Comparison of ENCODE assay signal across 8 cellular contexts in the genomic region with DNA sequence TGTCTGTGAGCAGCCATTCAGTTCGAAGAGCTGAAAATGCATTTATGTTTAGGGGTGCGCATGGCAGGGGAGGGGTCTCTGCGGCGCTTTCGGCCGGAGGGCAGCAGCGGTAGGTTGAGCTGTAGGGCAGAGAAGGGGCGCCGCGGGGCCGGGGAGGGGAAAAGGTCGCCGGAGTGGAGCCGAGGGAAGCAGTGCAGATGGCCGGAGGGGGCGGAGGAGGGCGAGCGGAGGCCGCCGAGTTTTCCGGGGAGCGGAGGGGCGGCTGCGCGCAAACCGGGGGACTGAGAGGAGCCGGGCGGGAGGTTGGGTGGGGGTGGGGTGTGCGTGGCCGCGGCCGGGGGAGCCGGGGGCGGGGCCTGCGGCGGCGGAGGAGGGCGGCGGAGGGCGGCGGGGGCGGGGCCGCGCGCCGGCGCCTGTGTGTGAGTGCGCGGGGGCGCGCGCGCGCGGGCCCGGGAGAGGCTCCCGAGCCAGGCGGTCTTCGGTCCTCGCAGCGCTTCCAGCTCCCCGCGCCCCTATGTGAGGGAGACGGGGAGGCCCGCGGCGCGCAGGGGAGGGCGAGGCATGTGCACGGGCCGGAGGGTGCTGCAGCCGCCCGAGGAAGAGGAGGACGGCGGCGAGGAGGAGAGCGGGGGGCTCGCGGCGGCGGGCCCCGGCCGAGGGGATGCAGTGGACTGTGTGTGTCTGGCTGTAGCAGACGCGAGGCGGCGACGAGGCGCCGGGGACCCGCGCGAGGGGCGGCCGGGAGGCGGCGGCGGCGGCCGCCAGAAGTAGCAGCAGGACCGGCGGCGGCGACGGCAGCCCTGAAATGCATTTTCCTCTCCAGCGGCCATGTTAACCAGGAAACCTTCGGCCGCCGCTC. TPM values are rescaled to one million over a fixed set of nuclear protein-coding genes. Genes with fewer than 3 reads are reported as not detected.
A peak's percentile ranks its signal among the peaks of the same experiment; 100 is the strongest.
DNase-seq lines count a peak whose midpoint lies in the region; ATAC-seq and TF ChIP-seq lines count a peak whose summit lies in the region.

TSS of gene DYRK2 (plus strand) at position 440 of the 859 bp plus-strand sequence. CDS start at position 829, 389 bp downstream.

- H3K4me1 Mint-ChIP-seq in WTC11, result peaks cover 34% of the 10 kb centered on the region

- H3K27ac ChIP-seq in caudate nucleus (ENCODE audit: low read depth, low read length), result peak within 1 kb of the TSS; percentile 82

- H3K27me3 Mint-ChIP-seq in WTC11 (ENCODE audit: low read depth), result no peaks in the 10 kb centered on the region

- DNase-seq in NCI-H2107 (lab: John Stamatoyannopoulos, UW) (peak; percentile 43), NCI-H2107 treated with DMSO at 0.1 percent for 48 hours (lab: John Stamatoyannopoulos, UW; ENCODE audit: unreplicated experiment) (no peak), NCI-H2081 treated with DMSO at 0.1 percent for 48 hours (lab: John Stamatoyannopoulos, UW) (peak; percentile 26), WTC11 (ENCODE audit: low spot score) (peak; percentile 75), caudate nucleus (lab: John Stamatoyannopoulos, UW) (peak in 54 of 61 donors; percentile 10 to 88 (median 63)), islet precursor cell (peak; percentile 91)
- DNase-seq in stimulated activated CD4-positive, alpha-beta T cell treated with anti-CD3 and anti-CD28 coated beads, Interleukin-12 subunit alpha, Interleukin-12 subunit beta, amount 100 ng/mL, for 4 hours, result peak; percentile 74

- H3K9me3 Mint-ChIP-seq in WTC11, result peaks cover 6% of the 10 kb centered on the region; the same call in 1 of the 2 replicates

- peak within 1 kb of the TSS; percentile 97 for H3K4me3 Mint-ChIP-seq in WTC11

- peaks cover 7% of the 10 kb centered on the region for H3K36me3 Mint-ChIP-seq in WTC11

- ATAC-seq in HG02763 (IDR thresholded peaks at IDR 0.05; ENCODE audit: unreplicated experiment) (peak; percentile 51), WTC11 (peak; percentile 38)

- no peak for TF ChIP-seq CTCF in WTC11 (IDR thresholded peaks at IDR 0.05)

- CTCF ChIA-PET in WTC11 (lab: Charles Lee), result interaction anchor here (1.1 to 1.7 kb wide), 6 partner anchors 10 to 294 kb away, joined by 3 to 8 read pairs (median 6); no protein-coding TSS in a partner anchor

- peak within 1 kb of the TSS; percentile 81 for H3K27ac Mint-ChIP-seq in WTC11

- POLR2A ChIA-PET in WTC11 (lab: Charles Lee), result interaction anchor here (0.7 to 1.5 kb wide), 6 partner anchors 10 to 293 kb away, joined by 3 to 5 read pairs (median 3); no protein-coding TSS in a partner anchor

TF ChIP-seq in WTC11, 78 proteins besides CTCF, POLR2A, EP300 and RAD21 (continues in another document):
- TF ChIP-seq ZNF416 (CRISPR knock-in tag; IDR thresholded peaks at IDR 0.05) (0 out of 2 replicates have a peak, but pooled peaks have one; percentile 18), CREM (CRISPR knock-in tag; IDR thresholded peaks at IDR 0.05) (no peak), NFE2L1 (CRISPR knock-in tag; IDR thresholded peaks at IDR 0.05) (no peak), NR2C2 (CRISPR knock-in tag; IDR thresholded peaks at IDR 0.05) (no peak), NR1H2 (CRISPR knock-in tag; IDR thresholded peaks at IDR 0.05) (no peak), SMAD4 (CRISPR knock-in tag; IDR thresholded peaks at IDR 0.05) (no peak), GRHL2 (CRISPR knock-in tag; IDR thresholded peaks at IDR 0.05; ENCODE audit: insufficient replicate concordance, severe bottlenecking) (no peak), MYBL2 (CRISPR knock-in tag; IDR thresholded peaks at IDR 0.05) (peak; percentile 79; the same call in 1 of the 2 replicates)
- TF ChIP-seq, protein P1, sequence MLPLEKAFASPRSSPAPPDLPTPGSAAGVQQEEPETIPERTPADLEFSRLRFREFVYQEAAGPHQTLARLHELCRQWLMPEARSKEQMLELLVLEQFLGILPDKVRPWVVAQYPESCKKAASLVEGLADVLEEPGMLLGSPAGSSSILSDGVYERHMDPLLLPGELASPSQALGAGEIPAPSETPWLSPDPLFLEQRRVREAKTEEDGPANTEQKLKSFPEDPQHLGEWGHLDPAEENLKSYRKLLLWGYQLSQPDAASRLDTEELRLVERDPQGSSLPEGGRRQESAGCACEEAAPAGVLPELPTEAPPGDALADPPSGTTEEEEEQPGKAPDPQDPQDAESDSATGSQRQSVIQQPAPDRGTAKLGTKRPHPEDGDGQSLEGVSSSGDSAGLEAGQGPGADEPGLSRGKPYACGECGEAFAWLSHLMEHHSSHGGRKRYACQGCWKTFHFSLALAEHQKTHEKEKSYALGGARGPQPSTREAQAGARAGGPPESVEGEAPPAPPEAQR (CRISPR knock-in tag; IDR thresholded peaks at IDR 0.05), result no peak
- TF ChIP-seq, protein P2, sequence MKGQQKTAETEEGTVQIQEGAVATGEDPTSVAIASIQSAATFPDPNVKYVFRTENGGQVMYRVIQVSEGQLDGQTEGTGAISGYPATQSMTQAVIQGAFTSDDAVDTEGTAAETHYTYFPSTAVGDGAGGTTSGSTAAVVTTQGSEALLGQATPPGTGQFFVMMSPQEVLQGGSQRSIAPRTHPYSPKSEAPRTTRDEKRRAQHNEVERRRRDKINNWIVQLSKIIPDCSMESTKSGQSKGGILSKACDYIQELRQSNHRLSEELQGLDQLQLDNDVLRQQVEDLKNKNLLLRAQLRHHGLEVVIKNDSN (CRISPR knock-in tag; IDR thresholded peaks at IDR 0.05), result 0 out of 2 replicates have a peak, but pooled peaks have one; percentile 15
- TF ChIP-seq, protein P3, sequence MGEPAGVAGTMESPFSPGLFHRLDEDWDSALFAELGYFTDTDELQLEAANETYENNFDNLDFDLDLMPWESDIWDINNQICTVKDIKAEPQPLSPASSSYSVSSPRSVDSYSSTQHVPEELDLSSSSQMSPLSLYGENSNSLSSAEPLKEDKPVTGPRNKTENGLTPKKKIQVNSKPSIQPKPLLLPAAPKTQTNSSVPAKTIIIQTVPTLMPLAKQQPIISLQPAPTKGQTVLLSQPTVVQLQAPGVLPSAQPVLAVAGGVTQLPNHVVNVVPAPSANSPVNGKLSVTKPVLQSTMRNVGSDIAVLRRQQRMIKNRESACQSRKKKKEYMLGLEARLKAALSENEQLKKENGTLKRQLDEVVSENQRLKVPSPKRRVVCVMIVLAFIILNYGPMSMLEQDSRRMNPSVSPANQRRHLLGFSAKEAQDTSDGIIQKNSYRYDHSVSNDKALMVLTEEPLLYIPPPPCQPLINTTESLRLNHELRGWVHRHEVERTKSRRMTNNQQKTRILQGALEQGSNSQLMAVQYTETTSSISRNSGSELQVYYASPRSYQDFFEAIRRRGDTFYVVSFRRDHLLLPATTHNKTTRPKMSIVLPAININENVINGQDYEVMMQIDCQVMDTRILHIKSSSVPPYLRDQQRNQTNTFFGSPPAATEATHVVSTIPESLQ (CRISPR knock-in tag; IDR thresholded peaks at IDR 0.05), result no peak
- TF ChIP-seq, protein P4, sequence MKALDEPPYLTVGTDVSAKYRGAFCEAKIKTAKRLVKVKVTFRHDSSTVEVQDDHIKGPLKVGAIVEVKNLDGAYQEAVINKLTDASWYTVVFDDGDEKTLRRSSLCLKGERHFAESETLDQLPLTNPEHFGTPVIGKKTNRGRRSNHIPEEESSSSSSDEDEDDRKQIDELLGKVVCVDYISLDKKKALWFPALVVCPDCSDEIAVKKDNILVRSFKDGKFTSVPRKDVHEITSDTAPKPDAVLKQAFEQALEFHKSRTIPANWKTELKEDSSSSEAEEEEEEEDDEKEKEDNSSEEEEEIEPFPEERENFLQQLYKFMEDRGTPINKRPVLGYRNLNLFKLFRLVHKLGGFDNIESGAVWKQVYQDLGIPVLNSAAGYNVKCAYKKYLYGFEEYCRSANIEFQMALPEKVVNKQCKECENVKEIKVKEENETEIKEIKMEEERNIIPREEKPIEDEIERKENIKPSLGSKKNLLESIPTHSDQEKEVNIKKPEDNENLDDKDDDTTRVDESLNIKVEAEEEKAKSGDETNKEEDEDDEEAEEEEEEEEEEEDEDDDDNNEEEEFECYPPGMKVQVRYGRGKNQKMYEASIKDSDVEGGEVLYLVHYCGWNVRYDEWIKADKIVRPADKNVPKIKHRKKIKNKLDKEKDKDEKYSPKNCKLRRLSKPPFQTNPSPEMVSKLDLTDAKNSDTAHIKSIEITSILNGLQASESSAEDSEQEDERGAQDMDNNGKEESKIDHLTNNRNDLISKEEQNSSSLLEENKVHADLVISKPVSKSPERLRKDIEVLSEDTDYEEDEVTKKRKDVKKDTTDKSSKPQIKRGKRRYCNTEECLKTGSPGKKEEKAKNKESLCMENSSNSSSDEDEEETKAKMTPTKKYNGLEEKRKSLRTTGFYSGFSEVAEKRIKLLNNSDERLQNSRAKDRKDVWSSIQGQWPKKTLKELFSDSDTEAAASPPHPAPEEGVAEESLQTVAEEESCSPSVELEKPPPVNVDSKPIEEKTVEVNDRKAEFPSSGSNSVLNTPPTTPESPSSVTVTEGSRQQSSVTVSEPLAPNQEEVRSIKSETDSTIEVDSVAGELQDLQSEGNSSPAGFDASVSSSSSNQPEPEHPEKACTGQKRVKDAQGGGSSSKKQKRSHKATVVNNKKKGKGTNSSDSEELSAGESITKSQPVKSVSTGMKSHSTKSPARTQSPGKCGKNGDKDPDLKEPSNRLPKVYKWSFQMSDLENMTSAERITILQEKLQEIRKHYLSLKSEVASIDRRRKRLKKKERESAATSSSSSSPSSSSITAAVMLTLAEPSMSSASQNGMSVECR (CRISPR knock-in tag; IDR thresholded peaks at IDR 0.05; ENCODE audit: borderline replicate concordance), result 0 out of 2 replicates have a peak, but pooled peaks have one; percentile 51
- TF ChIP-seq, protein P5, sequence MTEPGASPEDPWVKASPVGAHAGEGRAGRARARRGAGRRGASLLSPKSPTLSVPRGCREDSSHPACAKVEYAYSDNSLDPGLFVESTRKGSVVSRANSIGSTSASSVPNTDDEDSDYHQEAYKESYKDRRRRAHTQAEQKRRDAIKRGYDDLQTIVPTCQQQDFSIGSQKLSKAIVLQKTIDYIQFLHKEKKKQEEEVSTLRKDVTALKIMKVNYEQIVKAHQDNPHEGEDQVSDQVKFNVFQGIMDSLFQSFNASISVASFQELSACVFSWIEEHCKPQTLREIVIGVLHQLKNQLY (CRISPR knock-in tag; IDR thresholded peaks at IDR 0.05), result no peak
- TF ChIP-seq, protein P6, sequence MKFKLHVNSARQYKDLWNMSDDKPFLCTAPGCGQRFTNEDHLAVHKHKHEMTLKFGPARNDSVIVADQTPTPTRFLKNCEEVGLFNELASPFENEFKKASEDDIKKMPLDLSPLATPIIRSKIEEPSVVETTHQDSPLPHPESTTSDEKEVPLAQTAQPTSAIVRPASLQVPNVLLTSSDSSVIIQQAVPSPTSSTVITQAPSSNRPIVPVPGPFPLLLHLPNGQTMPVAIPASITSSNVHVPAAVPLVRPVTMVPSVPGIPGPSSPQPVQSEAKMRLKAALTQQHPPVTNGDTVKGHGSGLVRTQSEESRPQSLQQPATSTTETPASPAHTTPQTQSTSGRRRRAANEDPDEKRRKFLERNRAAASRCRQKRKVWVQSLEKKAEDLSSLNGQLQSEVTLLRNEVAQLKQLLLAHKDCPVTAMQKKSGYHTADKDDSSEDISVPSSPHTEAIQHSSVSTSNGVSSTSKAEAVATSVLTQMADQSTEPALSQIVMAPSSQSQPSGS (CRISPR knock-in tag; IDR thresholded peaks at IDR 0.05; ENCODE audit: borderline replicate concordance, low read depth), result no peak

RNA-seq across cellular contexts. Expression of gene DYRK2, which starts in this region (rescaled TPM):
- total RNA-seq in WTC11 (2021), result 32.7 to 38.1 TPM (median 36.1 TPM) in 3 replicates
